In the genomic region with DNA sequence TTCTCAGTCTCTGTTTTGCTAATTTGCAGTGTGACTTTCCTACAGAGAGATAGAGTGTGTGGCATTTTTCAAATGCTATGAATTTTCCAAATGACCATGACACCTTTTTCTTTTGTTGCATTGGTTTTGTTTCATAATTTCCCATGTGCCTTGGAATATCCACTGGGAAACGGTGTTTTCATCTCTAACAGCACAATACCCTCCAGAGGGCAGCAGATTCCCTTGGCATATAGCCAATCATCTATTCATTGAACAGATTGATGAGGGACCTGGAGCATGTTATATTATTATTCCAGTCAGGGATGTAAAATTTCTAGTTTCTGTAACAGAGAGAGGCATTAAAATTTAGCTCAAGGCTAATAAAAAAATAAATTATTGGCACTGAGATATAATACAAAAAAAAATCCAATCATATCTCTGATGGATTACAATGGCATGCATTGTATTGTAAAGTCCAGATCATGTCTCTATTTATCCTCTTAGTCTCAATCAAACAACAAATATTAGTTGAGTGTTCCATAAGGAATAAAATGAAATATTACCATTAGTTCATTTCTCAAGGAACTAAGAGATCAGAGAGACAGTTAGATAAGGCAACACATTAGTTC, we compare ENCODE assay signal across 8 cellular contexts. TPM values are rescaled to one million over a fixed set of nuclear protein-coding genes. Genes with fewer than 3 reads are reported as not detected.
DNase-seq lines count a peak whose midpoint lies in the region; ATAC-seq, FAIRE-seq and TF ChIP-seq lines count a peak whose summit lies in the region.

No MANE protein-coding gene starts in this region.

- no peak overlapping the region for H3K27ac ChIP-seq in pancreas
- H3K27ac ChIP-seq in CD8-positive, alpha-beta memory T cell (ENCODE audit: low read depth, low read length), result no peak overlapping the region

- H3K36me3 ChIP-seq in pancreas, result no peaks in the 10 kb centered on the region
- H3K36me3 ChIP-seq in CD8-positive, alpha-beta memory T cell (ENCODE audit: insufficient read depth, low read length), result no peaks in the 10 kb centered on the region

- H3K36me3 Mint-ChIP-seq in endothelial cell (ENCODE audit: low read depth, unreplicated experiment), result no peaks in the 10 kb centered on the region
- no peaks in the 10 kb centered on the region for H3K36me3 Mint-ChIP-seq in CD8-positive, alpha-beta memory T cell

- WGBS in pancreas, 2 donors, result 0% methylated on average over 1 of the region's 1 CpG

- no peaks in the 10 kb centered on the region for H3K4me1 Mint-ChIP-seq in endothelial cell (ENCODE audit: unreplicated experiment)
- H3K4me1 Mint-ChIP-seq in CD8-positive, alpha-beta memory T cell, result no peaks in the 10 kb centered on the region

- no peak overlapping the region for H3K27ac Mint-ChIP-seq in endothelial cell (ENCODE audit: unreplicated experiment)
- H3K27ac Mint-ChIP-seq in CD8-positive, alpha-beta memory T cell, result no peak overlapping the region

- H3K27me3 ChIP-seq in pancreas, result no peaks in the 10 kb centered on the region
- H3K27me3 ChIP-seq in CD8-positive, alpha-beta memory T cell (ENCODE audit: insufficient read depth, low read length, poor library complexity, severe bottlenecking), result no peaks in the 10 kb centered on the region

- no peak overlapping the region for H3K4me3 Mint-ChIP-seq in endothelial cell (ENCODE audit: unreplicated experiment)
- H3K4me3 Mint-ChIP-seq in CD8-positive, alpha-beta memory T cell, result no peak overlapping the region

- DNase-seq in HCEC 1CT (peak; percentile 52), NCI-H82 (lab: John Stamatoyannopoulos, UW) (peak; percentile 84), endothelial cell (ENCODE audit: low spot score) (peak; percentile 50), pancreas (peak in 3 of 6 donors; percentile 41 to 69 (median 42)), cortex of kidney (lab: John Stamatoyannopoulos, UW) (no peak)
- no peak for DNase-seq in CD8-positive, alpha-beta memory T cell

- POLR2A ChIA-PET in CD8-positive, alpha-beta memory T cell (lab: Charles Lee), result no interaction called here

- TF ChIP-seq CTCF in endothelial cell (IDR thresholded peaks at IDR 0.05; ENCODE audit: unreplicated experiment) (peak; percentile 36), pancreas (IDR thresholded peaks at IDR 0.05) (peak; percentile 7 to 57 (median 45))

- peaks cover 0 to 5% (median 3%) of the 10 kb centered on the region in 3 donors for H3K4me1 ChIP-seq in pancreas
- H3K4me1 ChIP-seq in CD8-positive, alpha-beta memory T cell (ENCODE audit: insufficient read depth, low read length), result no peaks in the 10 kb centered on the region

- peak; percentile 81 to 90 (median 90) for ATAC-seq in pancreas
- no peak for ATAC-seq in GM19452 (IDR thresholded peaks at IDR 0.05; ENCODE audit: unreplicated experiment)

- no peak overlapping the region for H3K4me3 ChIP-seq in pancreas
- H3K4me3 ChIP-seq in CD8-positive, alpha-beta memory T cell (ENCODE audit: low read length), result no peak overlapping the region

- H3K9me3 ChIP-seq in pancreas, result no peaks in the 10 kb centered on the region
- H3K9me3 ChIP-seq in CD8-positive, alpha-beta memory T cell (ENCODE audit: low read length), result no peaks in the 10 kb centered on the region

- no peaks in the 10 kb centered on the region for H3K9me3 Mint-ChIP-seq in endothelial cell (ENCODE audit: unreplicated experiment)
- H3K9me3 Mint-ChIP-seq in CD8-positive, alpha-beta memory T cell, result no peaks in the 10 kb centered on the region

- FAIRE-seq in A204.1 (lab: Jason Lieb, UNC) (peak; percentile 77), pancreas (lab: Jason Lieb, UNC) (peak; percentile 85)

- CTCF ChIA-PET in CD8-positive, alpha-beta memory T cell (lab: Charles Lee), result no interaction called here

- H3K27me3 Mint-ChIP-seq in endothelial cell (ENCODE audit: unreplicated experiment), result no peaks in the 10 kb centered on the region
- peaks cover 5 to 30% of the 10 kb centered on the region in 2 donors for H3K27me3 Mint-ChIP-seq in CD8-positive, alpha-beta memory T cell

- intact Hi-C loops in pancreas (cut with DNase I), result no loop called here

RNA-seq across cellular contexts. Expression of a gene that starts 29.6 kb away (rescaled TPM):
- 0.13 TPM for total RNA-seq in endothelial cell (ENCODE audit: unreplicated experiment)
- total RNA-seq in pancreas, result 10 to 100 TPM; 14.6 to 63.9 (median 22.7) TPM
- 10 to 100 TPM; 15.5 to 18.1 TPM for polyA plus RNA-seq in pancreas
- not detected for total RNA-seq in CD8-positive, alpha-beta memory T cell
- polyA plus RNA-seq in CD8-positive, alpha-beta memory T cell, result 4.2 TPM

RNA-seq across cellular contexts. Expression of a gene that starts 38.6 kb away (rescaled TPM):
- total RNA-seq in endothelial cell (ENCODE audit: unreplicated experiment) (28.3 TPM), pancreas (1 to 10 TPM; 4.8 to 9.1 (median 6.5) TPM)
- polyA plus RNA-seq in pancreas, result 10 to 100 TPM; 17.3 to 21.7 TPM
- 10 to 100 TPM; 45.4 to 49.2 TPM for total RNA-seq in CD8-positive, alpha-beta memory T cell
- 51.0 TPM for polyA plus RNA-seq in CD8-positive, alpha-beta memory T cell

Comparison
In these comparisons a context has a peak if more than half of its experiments do, and no peak if none do; other contexts are left out.
1. DNase-seq: peak in HCEC 1CT (single experiment), NCI-H82 (single experiment) and endothelial cell (single experiment); none in CD8-positive, alpha-beta memory T cell (0 of 5) and cortex of kidney (single experiment).
2. RNA of a gene that starts 29.6 kb away (total RNA-seq): 14.6 to 63.9 TPM in pancreas; not detected in CD8-positive, alpha-beta memory T cell and 0.13 TPM in endothelial cell (single experiment); every median in the first group is over 10 times any median in the second.